Comparison of ENCODE assay signal across 8 cellular contexts in the genomic region with DNA sequence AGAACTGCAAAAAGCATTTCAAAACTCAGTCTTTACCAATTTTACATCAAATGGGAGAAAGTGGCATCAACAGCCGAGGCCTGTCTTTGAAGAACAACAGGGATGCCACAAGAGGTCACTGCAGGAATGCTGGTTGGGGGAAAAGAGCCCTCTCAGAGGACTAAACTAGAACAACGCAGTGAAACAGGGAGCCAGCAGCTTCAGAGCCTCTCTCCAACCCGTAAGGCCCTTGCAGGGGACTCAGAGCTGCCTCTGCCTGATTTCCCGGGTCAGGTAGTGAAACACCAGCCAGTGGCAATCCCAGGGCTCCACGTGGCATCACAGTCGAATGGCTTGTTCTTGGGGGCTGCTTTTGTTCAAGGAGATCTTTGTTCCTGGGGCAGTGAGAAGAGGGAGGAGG. TPM values are rescaled to one million over a fixed set of nuclear protein-coding genes. Genes with fewer than 3 reads are reported as not detected.
DNase-seq lines count a peak whose midpoint lies in the region; ATAC-seq and TF ChIP-seq lines count a peak whose summit lies in the region.

No MANE protein-coding gene starts in this region.

- TF ChIP-seq CTCF in AG04450 (IDR thresholded peaks at IDR 0.05; ENCODE audit: low read depth, low read length): peak; percentile 33
- peak; percentile 57; the same call in 1 of the 2 replicates for TF ChIP-seq CTCF in GM12875 (IDR thresholded peaks at IDR 0.05; ENCODE audit: borderline replicate concordance, insufficient read depth, low read depth, low read length)

- no peaks in the 10 kb centered on the region for H3K27me3 ChIP-seq in AG04450 (ENCODE audit: control insufficient read depth, insufficient read depth, low read length)

- DNase-seq in AG04450 (ENCODE audit: low read depth, low spot score) (no peak), NCI-H2171 (lab: John Stamatoyannopoulos, UW) (peak; percentile 50), astrocyte of the hippocampus (ENCODE audit: low read depth, low spot score) (peak; percentile 89), iPS DF 19.7 (ENCODE audit: low read depth, low spot score) (peak; percentile 82), smooth muscle cell of the brain vasculature (ENCODE audit: low read depth, low spot score) (peak; percentile 45)
- no peak for DNase-seq in stimulated activated CD4-positive, alpha-beta T cell treated with anti-CD3 and anti-CD28 coated beads, Interleukin-2, amount 100 ng/mL, for 48 hours

- POLR2A ChIA-PET in AG04450 (lab: Yijun Ruan, JAX): no interaction called here

- H3K4me3 ChIP-seq in AG04450 (ENCODE audit: low read depth, low read length) (no peak overlapping the region), GM12875 (ENCODE audit: low read depth, low read length) (no peak overlapping the region)

- no peaks in the 10 kb centered on the region for H3K9me3 ChIP-seq in AG04450 (ENCODE audit: control insufficient read depth, insufficient read depth, low read length)

- H3K27ac ChIP-seq in AG04450 (ENCODE audit: low read depth, low read length): no peak overlapping the region

- ATAC-seq in HG03342 (IDR thresholded peaks at IDR 0.05; ENCODE audit: unreplicated experiment): no peak

- CTCF ChIA-PET in AG04450 (lab: Charles Lee): interaction anchor here (1.0 kb wide), 1 partner anchor 414 kb away, joined by 3 read pairs; no protein-coding TSS in a partner anchor

RNA-seq across cellular contexts. Expression of a gene that starts 55.0 kb away (rescaled TPM):
- polyA plus RNA-seq in AG04450 (2011; rRNA removed): not detected in 2 replicates
- not detected in 2 replicates for polyA minus RNA-seq in AG04450 (2011; rRNA and poly(A)+ RNA removed)

Comparison
In these comparisons a context has a peak if more than half of its experiments do, and no peak if none do; other contexts are left out.
1. DNase-seq: peak in NCI-H2171 (single experiment), astrocyte of the hippocampus (single experiment), iPS DF 19.7 (single experiment) and smooth muscle cell of the brain vasculature (single experiment); none in AG04450 (single experiment) and stimulated activated CD4-positive, alpha-beta T cell treated with anti-CD3 and anti-CD28 coated beads, Interleukin-2, amount 100 ng/mL, for 48 hours (0 of 2).